In the genomic region with DNA sequence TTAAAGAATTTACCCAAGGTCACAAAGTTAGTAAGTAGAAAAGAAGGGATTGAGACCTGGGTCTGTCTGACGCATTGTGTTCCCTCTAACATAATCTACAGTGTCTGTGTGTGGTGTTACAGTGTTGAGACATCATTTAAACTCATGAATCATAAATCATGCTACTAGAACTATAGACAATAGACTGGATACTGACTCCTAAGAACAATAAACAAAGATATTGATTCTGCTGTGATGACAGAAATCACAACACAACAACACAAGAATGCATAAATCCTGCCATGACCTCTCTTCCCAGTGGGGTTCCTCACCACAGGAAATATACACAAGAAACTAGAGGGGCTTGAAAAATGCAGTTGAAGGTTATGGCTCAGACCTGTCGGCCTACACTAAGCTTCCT, we compare ENCODE assay signal across 22 cellular contexts.
"Had no signal": no experiment of that assay in that cellular context is flagged by ENCODE, and none has a peak within 500 bp of the region (broad histone marks: within the 10 kb centered on the region; RNA-seq: fewer than 3 reads in every experiment).

No MANE protein-coding gene starts in this region.

- DNase-seq: activated CD4-positive, alpha-beta memory T cell treated with anti-CD3 and anti-CD28 coated beads, Interleukin-2, amount 10 ng/mL, durations not matched to agents 7 days and 5 days; activated CD4-positive, alpha-beta T cell treated with anti-CD3 and anti-CD28 coated beads, Interleukin-2, amount 10 ng/mL, durations not matched to agents 24 days and 14 days; activated gamma-delta T cell; activated naive CD4-positive, alpha-beta T cell treated with anti-CD3 and anti-CD28 coated beads, Interleukin-2, amount 50 U/mL, for 16 hours; activated naive CD8-positive, alpha-beta T cell treated with anti-CD3 and anti-CD28 coated beads, Interleukin-2, amount 50 U/mL, for 24 hours; brain microvascular endothelial cell; kidney; left lung; naive B cell; retina; sigmoid colon; stimulated activated CD4-positive, alpha-beta T cell treated with anti-CD3 and anti-CD28 coated beads, Interleukin-15, amount 100 ng/mL, for 24 hours; stomach; testis; trophoblast cell; uterus had no signal

- H3K4me3 ChIP-seq: coronary artery, left lung, lung, neural progenitor cell, sigmoid colon, smooth muscle cell, stomach, testis, uterus had no signal

- FAIRE-seq: kidney had no signal

- ATAC-seq: activated CD4-positive, CD25-positive, alpha-beta regulatory T cell treated with anti-CD3 and anti-CD28 coated beads, Interleukin-2, amount 50 U/mL, for 24 hours; activated naive CD8-positive, alpha-beta T cell treated with anti-CD3 and anti-CD28 coated beads, Interleukin-2, amount 50 U/mL, for 24 hours; left lung; stimulated activated memory B cell treated with anti-CD40 and anti-IgM and Interleukin-4, amounts not matched to agents 10 μg/mL and 1 μg/mL and 100 μg/mL, for 72 hours had no signal
